ENCODE assay signal across 19 cellular contexts in genomic region chr16:89045881-89046280, GRCh38. TPM values are rescaled to one million over a fixed set of nuclear protein-coding genes. Genes with fewer than 3 reads are reported as not detected.
DNase-seq lines count a peak whose midpoint lies in the region; FAIRE-seq and TF ChIP-seq lines count a peak whose summit lies in the region.
"Had no signal": no experiment of that assay in that cellular context is flagged by ENCODE, and none has a peak within 500 bp of the region (broad histone marks: within the 10 kb centered on the region; RNA-seq: fewer than 3 reads in every experiment).

No MANE protein-coding gene starts in this region.

- H3K27ac Mint-ChIP-seq in chondrocyte (ENCODE audit: unreplicated experiment) (no peak overlapping the region), CD14-positive monocyte (no peak overlapping the region)
- H3K27ac Mint-ChIP-seq: HFFc6 had no signal

- H3K4me3 ChIP-seq in DOHH2 (ENCODE audit: low read length) = peak overlapping the region; percentile 80
- H3K4me3 ChIP-seq in osteoblast (ENCODE audit: insufficient read depth, low read length) = no peak overlapping the region
- H3K4me3 ChIP-seq: HAP-1 had no signal

- H3K79me2 ChIP-seq in DOHH2 (ENCODE audit: control insufficient read depth, low read length) = peaks cover 8% of the 10 kb centered on the region; the same call in 1 of the 2 replicates
- no peaks in the 10 kb centered on the region for H3K79me2 ChIP-seq in osteoblast (ENCODE audit: insufficient read depth, low read length)

- no peaks in the 10 kb centered on the region for H4K20me1 ChIP-seq in DOHH2 (ENCODE audit: control insufficient read depth, insufficient read depth, low read depth, low read length)
- H4K20me1 ChIP-seq in osteoblast (ENCODE audit: insufficient read depth, low read length) = no peaks in the 10 kb centered on the region

- peaks cover 43% of the 10 kb centered on the region for H3K4me1 ChIP-seq in DOHH2 (ENCODE audit: control insufficient read depth, low read length)
- H3K4me1 ChIP-seq in osteoblast (ENCODE audit: insufficient read depth, low read length) = no peaks in the 10 kb centered on the region
- H3K4me1 ChIP-seq: HAP-1 had no signal

- H3K36me3 ChIP-seq in DOHH2 (ENCODE audit: control insufficient read depth, low read length) (peaks cover 6% of the 10 kb centered on the region), osteoblast (ENCODE audit: insufficient read depth, low read length) (no peaks in the 10 kb centered on the region)
- H3K36me3 ChIP-seq: HAP-1 had no signal

- H3K9me3 Mint-ChIP-seq in chondrocyte (ENCODE audit: low read depth) (peaks cover 3% of the 10 kb centered on the region), CD14-positive monocyte (peaks cover 0 to 3% (median 0%) of the 10 kb centered on the region in 7 donors)

- no peak overlapping the region for H3K27ac ChIP-seq in DOHH2 (ENCODE audit: low read depth, low read length)
- no peak overlapping the region for H3K27ac ChIP-seq in osteoblast (ENCODE audit: low read depth, low read length)

- TF ChIP-seq CTCF in DOHH2 (IDR thresholded peaks at IDR 0.05; ENCODE audit: low read depth, low read length, poor library complexity, severe bottlenecking) = no peak
- no peak for TF ChIP-seq CTCF in chondrocyte (IDR thresholded peaks at IDR 0.05)
- TF ChIP-seq CTCF in osteoblast (IDR thresholded peaks at IDR 0.05; ENCODE audit: extremely low read depth, low read depth, low read length) = no peak
- no peak for TF ChIP-seq CTCF in CD14-positive monocyte (IDR thresholded peaks at IDR 0.05)

- H3K9me3 ChIP-seq in DOHH2 (ENCODE audit: control insufficient read depth, insufficient read depth, low read length) = no peaks in the 10 kb centered on the region
- H3K9me3 ChIP-seq in osteoblast (ENCODE audit: low read depth, low read length) = no peaks in the 10 kb centered on the region
- H3K9me3 ChIP-seq: HAP-1 had no signal

- H3K36me3 Mint-ChIP-seq in chondrocyte (ENCODE audit: low read depth) = no peaks in the 10 kb centered on the region
- no peaks in the 10 kb centered on the region for H3K36me3 Mint-ChIP-seq in CD14-positive monocyte
- H3K36me3 Mint-ChIP-seq: CD4-positive, alpha-beta memory T cell had no signal

- H3K4me3 Mint-ChIP-seq in chondrocyte (ENCODE audit: unreplicated experiment) (no peak overlapping the region), CD14-positive monocyte (no peak overlapping the region)
- H3K4me3 Mint-ChIP-seq: B cell; CD4-positive, alpha-beta memory T cell; HFFc6 had no signal

- peak; percentile 94 for FAIRE-seq in HTR-8/SVneo (lab: Jason Lieb, UNC)
- FAIRE-seq: A204.1, D721Med, GM12892 had no signal

- intact Hi-C loops in CD14-positive monocyte (cut with micrococcal nuclease) = no loop called here

- H3F3A ChIP-seq in DOHH2 (ENCODE audit: control insufficient read depth, insufficient read depth) = no peaks in the 10 kb centered on the region; the same call in 1 of the 2 replicates

- no peaks in the 10 kb centered on the region for H3K9me2 ChIP-seq in DOHH2 (replicated peaks; ENCODE audit: control insufficient read depth, low read length)

- peak overlapping the region; percentile 82; the same call in 1 of the 2 replicates for H3K4me2 ChIP-seq in DOHH2 (ENCODE audit: low read length)
- no peak overlapping the region for H3K4me2 ChIP-seq in osteoblast (ENCODE audit: insufficient read depth, low read length)

- H3K27me3 Mint-ChIP-seq in chondrocyte (ENCODE audit: low read depth) (peaks cover 20% of the 10 kb centered on the region), CD14-positive monocyte (ENCODE audit: low read depth in 3 of 3) (peaks cover 3 to 22% (median 6%) of the 10 kb centered on the region in 3 donors)
- H3K27me3 Mint-ChIP-seq: CD4-positive, alpha-beta memory T cell had no signal

- H3K27me3 ChIP-seq in DOHH2 (ENCODE audit: control insufficient read depth, low read length) (no peaks in the 10 kb centered on the region), osteoblast (ENCODE audit: insufficient read depth, low read length) (peaks cover 14% of the 10 kb centered on the region)

- H2AFZ ChIP-seq in osteoblast (ENCODE audit: low read length) = no peak overlapping the region

- DNase-seq in HTR-8/SVneo (ENCODE audit: insufficient read length, low spot score) (no peak), chondrocyte (ENCODE audit: low spot score) (peak; percentile 9), osteoblast (ENCODE audit: insufficient read length, low spot score, missing footprints) (peak; percentile 71), iPS-NIHi11 (ENCODE audit: low spot score) (no peak), amygdala (lab: John Stamatoyannopoulos, UW) (no peak), CD14-positive monocyte (ENCODE audit: low spot score) (no peak)
- DNase-seq: C1 segment of cervical spinal cord; CD4-positive, alpha-beta memory T cell; DMS153; DMS79 treated with DMSO at 0.1 percent for 48 hours; GDM1; GOT3; HFFc6 had no signal

- no peaks in the 10 kb centered on the region for H3K4me1 Mint-ChIP-seq in chondrocyte (ENCODE audit: low read depth)
- H3K4me1 Mint-ChIP-seq in CD14-positive monocyte = no peaks in the 10 kb centered on the region
- H3K4me1 Mint-ChIP-seq: B cell had no signal

RNA-seq across cellular contexts. Expression of gene ACSF3, which starts 47.8 kb away (rescaled TPM):
- 19.5 to 24.4 TPM (median 20.8 TPM) in 3 replicates for total RNA-seq in chondrocyte
- total RNA-seq in osteoblast = 25.6 and 29.3 TPM in 2 replicates
- polyA plus RNA-seq in CD14-positive monocyte = 10 to 100 TPM; 23.5 to 26.4 TPM

Comparison
In these comparisons a context has a peak if more than half of its experiments do, and no peak if none do; other contexts are left out.
1. DNase-seq: peak in chondrocyte (single experiment) and osteoblast (single experiment); none in HTR-8/SVneo (single experiment), iPS-NIHi11 (single experiment), amygdala (0 of 56) and CD14-positive monocyte (single experiment).